Comparison of ENCODE assay signal across 8 cellular contexts in genomic region chr2:239222346-239223028, GRCh38.
DNase-seq lines count a peak whose midpoint lies in the region; ATAC-seq and TF ChIP-seq lines count a peak whose summit lies in the region.

No MANE protein-coding gene starts in this region.

- peaks cover 8% of the 10 kb centered on the region for H4K20me1 ChIP-seq in IMR-90 (ENCODE audit: insufficient read depth, low read length)

- peaks cover 38 to 63% of the 10 kb centered on the region in 2 experiments for H3K79me1 ChIP-seq in IMR-90 (ENCODE audit: low read depth in 1 of 2, low read length in 2 of 2)

- dilution Hi-C loops in IMR-90 (cut with HindIII; ENCODE audit: low sequenced_read_pairs, unreplicated experiment), result no loop called here

- no peak overlapping the region for H4K91ac ChIP-seq in IMR-90 (ENCODE audit: insufficient read depth, low read depth, low read length)

- peak overlapping the region; percentile 8; the same call in 1 of the 2 replicates for H3K4ac ChIP-seq in IMR-90 (ENCODE audit: low read depth, low read length)

- no peak overlapping the region for H2AFZ ChIP-seq in IMR-90 (replicated peaks; ENCODE audit: low read length, poor library complexity)

- no peaks in the 10 kb centered on the region for H3K27me3 ChIP-seq in IMR-90 (ENCODE audit: control insufficient read depth, insufficient read depth, low read length)

- no peak overlapping the region for H2BK15ac ChIP-seq in IMR-90 (ENCODE audit: low read depth, low read length)

- peak overlapping the region; percentile 80 for H2BK5ac ChIP-seq in IMR-90 (ENCODE audit: low read depth, low read length, poor library complexity, severe bottlenecking)

- H2BK120ac ChIP-seq in IMR-90 (ENCODE audit: low read depth, low read length), result peak overlapping the region; percentile 52; the same call in 1 of the 2 replicates

- H4K8ac ChIP-seq in IMR-90 (ENCODE audit: low read depth in 2 of 2, low read length in 2 of 2), result peak overlapping the region in 1 of 2 experiments; percentile 1; a peak in 2 of 4 replicates

- H3K4me1 ChIP-seq in IMR-90 (ENCODE audit: control insufficient read depth, insufficient read depth, low read length), result peaks cover 48% of the 10 kb centered on the region

- no peak for TF ChIP-seq CTCF in IMR-90 (conservative IDR thresholded peaks at IDR 0.05; ENCODE audit: low read depth, low read length)

- no peak overlapping the region for H2AK9ac ChIP-seq in IMR-90 (replicated peaks; ENCODE audit: low read depth, low read length, poor library complexity)

- H3K4me2 ChIP-seq in IMR-90 (ENCODE audit: low read depth, low read length), result peak overlapping the region; percentile 98

- no peak for TF ChIP-seq RAD21 in IMR-90 (IDR thresholded peaks at IDR 0.05; ENCODE audit: low read length)

- H3K9ac ChIP-seq in IMR-90 (ENCODE audit: low read depth, low read length), result no peak overlapping the region

- H3K27me3 Mint-ChIP-seq in T-helper 17 cell, result no peaks in the 10 kb centered on the region

- H2BK20ac ChIP-seq in IMR-90 (ENCODE audit: low read depth, low read length), result no peak overlapping the region; the same call in 1 of the 2 replicates

- ATAC-seq in IMR-90 (ENCODE audit: low read depth) (no peak), T-helper 17 cell (peak; percentile 25), Right ventricle myocardium superior (ENCODE audit: poor library complexity) (peak; percentile 57), HG03175 (IDR thresholded peaks at IDR 0.05; ENCODE audit: unreplicated experiment) (no peak), GM18505 (IDR thresholded peaks at IDR 0.05; ENCODE audit: unreplicated experiment) (no peak)

- no peak overlapping the region for H3K56ac ChIP-seq in IMR-90 (ENCODE audit: extremely low read depth, insufficient read depth, low read length)

- in situ Hi-C loops in IMR-90 (cut with MboI; ENCODE audit: low sequenced_read_pairs), result no loop called here

- no peak overlapping the region; the same call in 1 of the 2 replicates for H3K23ac ChIP-seq in IMR-90 (ENCODE audit: low read depth, low read length)

- 33% methylated on average over 2 of the region's 8 CpGs; no CpG with 5 or more reads in 1 of the 2 experiments for WGBS in IMR-90 (ENCODE audit: extremely low coverage in 2 of 2, insufficient read length in 1 of 2), 2 experiments

- peak overlapping the region; percentile 9; the same call in 1 of the 2 replicates for H2AK5ac ChIP-seq in IMR-90 (ENCODE audit: low read depth, low read length)

- no peak overlapping the region for H3K4me3 ChIP-seq in IMR-90 (ENCODE audit: insufficient read depth, low read depth, low read length)
- H3K4me3 ChIP-seq in skin epidermis, result peak overlapping the region in 1 of 7 experiments; percentile 4

- peak overlapping the region; percentile 22; the same call in 1 of the 2 replicates for H3K18ac ChIP-seq in IMR-90 (ENCODE audit: low read depth, low read length)

- TF ChIP-seq POLR2A in IMR-90 (IDR thresholded peaks at IDR 0.05; ENCODE audit: low read depth, low read length) (no peak), GM18505 (IDR thresholded peaks at IDR 0.05; ENCODE audit: borderline replicate concordance, extremely low read depth, insufficient read depth, insufficient read length) (no peak)

- H4K5ac ChIP-seq in IMR-90 (ENCODE audit: low read depth, low read length), result no peak overlapping the region

- DNase-seq in IMR-90 (peak; percentile 47), T-helper 17 cell (no peak), Right ventricle myocardium superior (peak; percentile 34), mesenteric fat pad (ENCODE audit: low spot score) (no peak), NCI-H774 (lab: John Stamatoyannopoulos, UW) (no peak)

- H3K9me1 ChIP-seq in IMR-90 (ENCODE audit: insufficient read depth, low read length), result peaks cover 21% of the 10 kb centered on the region

- CTCF ChIA-PET in IMR-90 (lab: Yijun Ruan, JAX), result no interaction called here

- H3K27ac Mint-ChIP-seq in T-helper 17 cell, result peak overlapping the region; percentile 81

- no peak overlapping the region; the same call in 1 of the 2 replicates for H3K14ac ChIP-seq in IMR-90 (replicated peaks; ENCODE audit: low read depth, low read length)

- H3K4me3 Mint-ChIP-seq in T-helper 17 cell, result no peak overlapping the region

- H3K9me3 ChIP-seq in IMR-90 (ENCODE audit: control insufficient read depth, insufficient read depth, low read length) (no peaks in the 10 kb centered on the region), T-helper 17 cell (ENCODE audit: control insufficient read depth, low read length, poor library complexity, severe bottlenecking) (no peaks in the 10 kb centered on the region)

- intact Hi-C loops in IMR-90 (cut with micrococcal nuclease), result loop anchor here (2.0 to 10.0 kb wide), 2 partner anchors 52 to 172 kb away; no protein-coding TSS in a partner anchor
- intact Hi-C loops in Right ventricle myocardium superior (cut with DNase I), result no loop called here

- H3K27ac ChIP-seq in IMR-90 (ENCODE audit: insufficient read depth, low read length) (peak overlapping the region; percentile 51; the same call in 1 of the 2 replicates), skin epidermis (peak overlapping the region in 17 of 21 experiments; percentile 18 to 80 (median 66))

- no peaks in the 10 kb centered on the region for H3K36me3 ChIP-seq in IMR-90 (ENCODE audit: control insufficient read depth, insufficient read depth, low read length)

- peaks cover 53% of the 10 kb centered on the region for H3K4me1 Mint-ChIP-seq in T-helper 17 cell

- no peaks in the 10 kb centered on the region for H3K36me3 Mint-ChIP-seq in T-helper 17 cell (ENCODE audit: low read depth)

- no TSS peak for BruUV-seq in IMR-90 (replicated peaks; lab: Mats Ljungman, UMichigan)

- POLR2A ChIA-PET in IMR-90 (lab: Charles Lee; ENCODE audit: unreplicated experiment), result no interaction called here

TF ChIP-seq in IMR-90, 13 proteins besides CTCF, POLR2A, EP300 and RAD21:
- TF ChIP-seq ELK1 (IDR thresholded peaks at IDR 0.05; ENCODE audit: borderline replicate concordance, low read depth, low read length), result no peak
- TF ChIP-seq RCOR1 (IDR thresholded peaks at IDR 0.05; ENCODE audit: insufficient replicate concordance, low read length), result no peak
- TF ChIP-seq SMC3 (IDR thresholded peaks at IDR 0.05; ENCODE audit: low read depth, low read length), result no peak
- no peak for TF ChIP-seq USF2 (IDR thresholded peaks at IDR 0.05; ENCODE audit: low read depth, low read length)
- no peak for TF ChIP-seq RFX5 (IDR thresholded peaks at IDR 0.05; ENCODE audit: low read depth, low read length)
- TF ChIP-seq CEBPB (IDR thresholded peaks at IDR 0.05; ENCODE audit: low read depth, low read length), result peak; percentile 44

Comparison
In these comparisons a context has a peak if more than half of its experiments do, and no peak if none do; other contexts are left out.
1. ATAC-seq: peak in T-helper 17 cell (single experiment) and Right ventricle myocardium superior (single experiment); none in IMR-90 (single experiment), HG03175 (single experiment) and GM18505 (single experiment).
2. DNase-seq: peak in IMR-90 (single experiment) and Right ventricle myocardium superior (single experiment); none in T-helper 17 cell (0 of 3), mesenteric fat pad (single experiment) and NCI-H774 (single experiment).